Comparison of ENCODE assay signal across 19 cellular contexts in the genomic region with DNA sequence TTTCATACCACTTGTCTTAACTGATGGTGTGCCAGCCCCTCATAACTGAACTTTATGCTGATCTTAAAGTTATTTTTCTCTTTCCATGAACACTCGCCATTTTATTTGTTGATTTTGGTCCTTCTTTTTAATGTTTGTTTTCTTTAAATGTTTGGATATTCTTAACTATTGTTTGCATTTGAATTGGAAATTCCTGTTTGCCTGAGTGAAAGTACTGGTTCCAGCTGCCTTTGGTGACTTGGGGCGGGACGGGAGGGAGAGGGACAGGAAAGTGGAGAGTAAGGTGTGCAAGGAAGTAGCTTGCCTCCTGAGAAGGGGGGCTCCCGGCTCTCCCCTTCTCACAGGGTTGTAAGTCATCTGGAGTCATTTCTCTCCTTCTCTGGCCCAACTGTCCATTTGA.
A peak's percentile ranks its signal among the peaks of the same experiment; 100 is the strongest.
DNase-seq lines count a peak whose midpoint lies in the region; FAIRE-seq and TF ChIP-seq lines count a peak whose summit lies in the region.
"Had no signal": no experiment of that assay in that cellular context is flagged by ENCODE, and none has a peak within 500 bp of the region (broad histone marks: within the 10 kb centered on the region; RNA-seq: fewer than 3 reads in every experiment).

No MANE protein-coding gene starts in this region.

- no peak overlapping the region for H3K9ac ChIP-seq in H1 (replicated peaks in 1 of 4; ENCODE audit: extremely low read depth in 1 of 4, low read depth in 3 of 4, low read length in 3 of 4)
- no peak overlapping the region for H3K9ac ChIP-seq in smooth muscle cell (ENCODE audit: low read depth)

- H3K79me1 ChIP-seq in H1 (ENCODE audit: low read depth, low read length): no peaks in the 10 kb centered on the region

- no peaks in the 10 kb centered on the region for H3K36me3 ChIP-seq in H1 (ENCODE audit: control insufficient read depth in 2 of 4, insufficient read depth in 4 of 4, low read length in 3 of 4)
- H3K36me3 ChIP-seq in prostate gland: no peaks in the 10 kb centered on the region
- peaks cover 7% of the 10 kb centered on the region for H3K36me3 ChIP-seq in smooth muscle cell (ENCODE audit: low read depth)

- no peak for TF ChIP-seq POLR2A in H1 (IDR thresholded peaks at IDR 0.05; ENCODE audit: control extremely low read depth in 1 of 2, low read depth in 2 of 2, low read length in 2 of 2)
- no peak for TF ChIP-seq POLR2A in prostate gland (IDR thresholded peaks at IDR 0.05)

- H3K79me2 ChIP-seq in H1 (ENCODE audit: control insufficient read depth in 1 of 2, insufficient read depth in 2 of 2, low read length in 2 of 2) (no peaks in the 10 kb centered on the region), smooth muscle cell (ENCODE audit: low read depth) (no peaks in the 10 kb centered on the region)

- no peak overlapping the region for H4K91ac ChIP-seq in H1 (replicated peaks; ENCODE audit: insufficient read length, low read length)

- no peak for TF ChIP-seq CTCF in C4-2B (conservative IDR thresholded peaks at IDR 0.05)
- TF ChIP-seq CTCF in LNCaP clone FGC (IDR thresholded peaks at IDR 0.05; ENCODE audit: control insufficient read depth, extremely low read depth, insufficient read depth): no peak
- no peak for TF ChIP-seq CTCF in H1 (IDR thresholded peaks at IDR 0.05; ENCODE audit: control extremely low read depth in 1 of 3, insufficient read depth in 1 of 3, low read depth in 1 of 3, low read length in 3 of 3)
- no peak for TF ChIP-seq CTCF in prostate gland (IDR thresholded peaks at IDR 0.05)
- TF ChIP-seq CTCF in smooth muscle cell (IDR thresholded peaks at IDR 0.05; ENCODE audit: borderline replicate concordance, insufficient read depth, poor library complexity, severe bottlenecking): no peak

- no peak overlapping the region for H3K4me3 ChIP-seq in LNCaP clone FGC (ENCODE audit: low read depth, low read length)
- no peak overlapping the region for H3K4me3 ChIP-seq in H1 (ENCODE audit: extremely low read depth in 1 of 4, insufficient read depth in 2 of 4, low read depth in 3 of 4, low read length in 4 of 4)
- H3K4me3 ChIP-seq in prostate gland: no peak overlapping the region
- no peak overlapping the region for H3K4me3 ChIP-seq in smooth muscle cell
- H3K4me3 ChIP-seq: GM12878 had no signal

- H2BK120ac ChIP-seq in H1 (replicated peaks; ENCODE audit: low read depth, low read length): no peak overlapping the region

- H3K27ac ChIP-seq in C4-2B (peak overlapping the region; percentile 24), H1 (ENCODE audit: low read depth, low read length) (no peak overlapping the region), prostate gland (no peak overlapping the region), smooth muscle cell (ENCODE audit: low read depth) (no peak overlapping the region)

- H3K56ac ChIP-seq in H1 (replicated peaks; ENCODE audit: insufficient read length, low read depth, low read length): no peak overlapping the region

- peak overlapping the region; percentile 35; the same call in 1 of the 2 replicates for H4K8ac ChIP-seq in H1 (ENCODE audit: extremely low read depth, insufficient read depth, low read length)

- no peak overlapping the region for H2BK15ac ChIP-seq in H1 (ENCODE audit: low read length)

- no peak overlapping the region for H3K4me2 ChIP-seq in H1 (ENCODE audit: insufficient read depth in 1 of 2, low read depth in 2 of 2, low read length in 2 of 2)
- no peak overlapping the region for H3K4me2 ChIP-seq in smooth muscle cell

- no peak for FAIRE-seq in H1 (lab: Jason Lieb, UNC)
- FAIRE-seq: D721Med, GM12878 had no signal

- H2BK5ac ChIP-seq in H1 (ENCODE audit: low read depth, low read length): no peak overlapping the region

- H3K23me2 ChIP-seq in H1 (ENCODE audit: low read depth, low read length): no peaks in the 10 kb centered on the region

- H2BK12ac ChIP-seq in H1 (ENCODE audit: low read depth, low read length): no peak overlapping the region

- 94% methylated on average over 1 of the region's 4 CpGs; no CpG with 5 or more reads in 1 of the 2 experiments for WGBS in H1 (ENCODE audit: extremely low coverage in 1 of 2, insufficient coverage in 1 of 2, insufficient read length in 1 of 2, insufficient replicate concordance in 2 of 2, low coverage in 1 of 2, low lambda C conversion rate in 2 of 2, missing lambda C conversion rate in 1 of 2), 2 experiments
- 39% methylated on average over 4 of the region's 4 CpGs for WGBS in prostate gland
- 87% methylated on average over 4 of the region's 4 CpGs for WGBS in smooth muscle cell (ENCODE audit: low lambda C conversion rate)

- no peak overlapping the region for H2AK5ac ChIP-seq in H1 (ENCODE audit: low read depth, low read length)

- H2AFZ ChIP-seq in H1 (ENCODE audit: low read length): no peak overlapping the region
- no peak overlapping the region for H2AFZ ChIP-seq in smooth muscle cell (ENCODE audit: low read depth)

- peak; percentile 68 for DNase-seq in LNCaP clone FGC (ENCODE audit: low read depth)
- DNase-seq in H1 (ENCODE audit: low read depth in 1 of 2, low spot score in 2 of 2): no peak
- DNase-seq in prostate gland (ENCODE audit: low spot score): peak; percentile 17
- DNase-seq in smooth muscle cell (lab: John Stamatoyannopoulos, UW; ENCODE audit: unreplicated experiment): no peak
- no peak for DNase-seq in putamen (ENCODE audit: low spot score)
- no peak for DNase-seq in 8988T
- DNase-seq: C1 segment of cervical spinal cord; CD4-positive, alpha-beta T cell; CD8-positive, alpha-beta memory T cell; DMS 273 treated with DMSO at 0.1 percent for 48 hours; DMS79; EL; GDM1; GOT3; H7; HCEC 1CT had no signal

- no peak overlapping the region for H3K18ac ChIP-seq in H1 (ENCODE audit: extremely low read depth, low read length)

- intact Hi-C loops in prostate gland (cut with DNase I): no loop called here

- H4K20me1 ChIP-seq in H1 (replicated peaks in 1 of 2; ENCODE audit: control insufficient read depth in 1 of 2, insufficient read depth in 2 of 2, low read length in 2 of 2) (no peaks in the 10 kb centered on the region), smooth muscle cell (ENCODE audit: low read depth) (no peaks in the 10 kb centered on the region)

- TF ChIP-seq EP300 in H1 (IDR thresholded peaks at IDR 0.05; ENCODE audit: borderline replicate concordance in 1 of 2, low read depth in 2 of 2, low read length in 2 of 2): no peak

- H3K4me1 ChIP-seq in H1 (replicated peaks in 1 of 4; ENCODE audit: control insufficient read depth in 3 of 4, insufficient read depth in 4 of 4, low read length in 3 of 4): no peaks in the 10 kb centered on the region
- no peaks in the 10 kb centered on the region for H3K4me1 ChIP-seq in prostate gland (replicated peaks)
- H3K4me1 ChIP-seq in smooth muscle cell (ENCODE audit: low read depth): no peaks in the 10 kb centered on the region

- H3K27me3 ChIP-seq in H1 (replicated peaks in 1 of 4; ENCODE audit: control insufficient read depth in 3 of 4, extremely low read depth in 1 of 4, insufficient read depth in 3 of 4, low read length in 3 of 4): no peaks in the 10 kb centered on the region
- no peaks in the 10 kb centered on the region for H3K27me3 ChIP-seq in prostate gland (replicated peaks; ENCODE audit: insufficient read depth)
- no peaks in the 10 kb centered on the region for H3K27me3 ChIP-seq in smooth muscle cell (ENCODE audit: low read depth)

- H3K14ac ChIP-seq in H1 (ENCODE audit: insufficient read length): no peak overlapping the region

- H3K23ac ChIP-seq in H1 (ENCODE audit: insufficient read length): no peak overlapping the region

- TF ChIP-seq RAD21 in H1 (IDR thresholded peaks at IDR 0.05 in 1 of 2, conservative IDR thresholded peaks at IDR 0.05 in 1 of 2; ENCODE audit: low read depth in 2 of 2, low read length in 2 of 2): no peak

- no peaks in the 10 kb centered on the region for H3F3A ChIP-seq in smooth muscle cell (ENCODE audit: low read depth)

- H4K5ac ChIP-seq in H1 (ENCODE audit: insufficient read length, low read depth, low read length): no peak overlapping the region

- H2BK20ac ChIP-seq in H1 (ENCODE audit: low read length): no peak overlapping the region

- H3K9me3 ChIP-seq in H1 (ENCODE audit: insufficient read depth in 2 of 2, low read depth in 1 of 2, low read length in 1 of 2) (0 out of 4 replicates have a peak, but pooled peaks cover 0 to 2% of the 10 kb centered on the region in 2 experiments), prostate gland (no peaks in the 10 kb centered on the region), smooth muscle cell (replicated peaks; ENCODE audit: low read depth) (no peaks in the 10 kb centered on the region)

- POLR2A ChIA-PET in H1 (lab: Charles Lee; ENCODE audit: partially characterized antibody): no interaction called here

- CTCF ChIA-PET in H1 (lab: Charles Lee; ENCODE audit: partially characterized antibody): interaction anchor here (1.0 kb wide), 1 partner anchor 19 kb away, joined by 3 read pairs; no protein-coding TSS in a partner anchor

- no peak overlapping the region for H3K4ac ChIP-seq in H1 (replicated peaks; ENCODE audit: insufficient read length, low read depth, low read length)

TF ChIP-seq in H1, 55 proteins besides CTCF, POLR2A, EP300 and RAD21:
- TF ChIP-seq SP1 (IDR thresholded peaks at IDR 0.05; ENCODE audit: low read depth, low read length): no peak
- no peak for TF ChIP-seq SUZ12 (IDR thresholded peaks at IDR 0.05; ENCODE audit: low read length)
- TF ChIP-seq SAP30 (IDR thresholded peaks at IDR 0.05; ENCODE audit: insufficient read depth, insufficient replicate concordance, low read length): no peak
- TF ChIP-seq KDM5A (IDR thresholded peaks at IDR 0.05; ENCODE audit: low read length): no peak
- no peak for TF ChIP-seq TAF1 (IDR thresholded peaks at IDR 0.05; ENCODE audit: low read depth, low read length)
- TF ChIP-seq RBBP5 (IDR thresholded peaks at IDR 0.05; ENCODE audit: borderline replicate concordance, low read depth, low read length): no peak
- no peak for TF ChIP-seq ASH2L (IDR thresholded peaks at IDR 0.05; ENCODE audit: low read length)
- no peak for TF ChIP-seq CBX5 (IDR thresholded peaks at IDR 0.05; ENCODE audit: low read depth, low read length)
- TF ChIP-seq SIN3A (conservative IDR thresholded peaks at IDR 0.05 in 1 of 2, IDR thresholded peaks at IDR 0.05 in 1 of 2; ENCODE audit: low read depth in 1 of 2, low read length in 2 of 2): no peak
- no peak for TF ChIP-seq HDAC2 (IDR thresholded peaks at IDR 0.05; ENCODE audit: borderline replicate concordance in 1 of 2, low read depth in 2 of 2, low read length in 2 of 2)
TF ChIP-seq in H1: peak in this region for 0.

Comparison
In these comparisons a context has a peak if more than half of its experiments do, and no peak if none do; other contexts are left out.
1. DNase-seq: peak in LNCaP clone FGC (single experiment) and prostate gland (single experiment); none in H1 (0 of 2), smooth muscle cell (single experiment), putamen (single experiment) and 8988T (single experiment).